Comparison of ENCODE assay signal across 23 cellular contexts in the genomic region with DNA sequence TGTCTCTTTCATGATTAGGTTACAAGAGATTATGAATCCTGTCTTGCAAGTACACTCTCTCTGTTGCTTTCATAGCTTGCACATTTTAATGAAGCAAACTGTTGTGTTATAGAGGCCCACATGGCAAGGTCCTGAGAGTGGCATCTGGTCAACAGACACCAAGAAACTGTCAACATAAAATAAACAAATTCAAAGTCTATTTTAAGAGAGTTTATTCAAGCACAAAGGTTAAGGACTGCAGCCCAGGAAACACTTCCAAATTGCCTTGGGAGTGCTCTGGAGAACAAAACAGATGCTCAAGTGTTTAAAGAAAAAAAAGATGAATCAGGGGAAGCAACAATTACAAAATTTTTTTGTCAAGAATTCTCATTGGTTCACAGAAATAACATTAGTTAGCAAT. TPM values are rescaled to one million over a fixed set of nuclear protein-coding genes. Genes with fewer than 3 reads are reported as not detected.
DNase-seq lines count a peak whose midpoint lies in the region; ATAC-seq and TF ChIP-seq lines count a peak whose summit lies in the region.
"Had no signal": no experiment of that assay in that cellular context is flagged by ENCODE, and none has a peak within 500 bp of the region (broad histone marks: within the 10 kb centered on the region; RNA-seq: fewer than 3 reads in every experiment).

No MANE protein-coding gene starts in this region.

- no peaks in the 10 kb centered on the region for H3K9me3 Mint-ChIP-seq in endodermal cell
- H3K9me3 Mint-ChIP-seq: CD4-positive, alpha-beta T cell had no signal

- no peaks in the 10 kb centered on the region for H3K36me3 ChIP-seq in endodermal cell (ENCODE audit: control insufficient read depth, insufficient read depth, low read length)
- no peaks in the 10 kb centered on the region for H3K36me3 ChIP-seq in mesenchymal stem cell (ENCODE audit: control insufficient read depth in 1 of 2, insufficient read depth in 2 of 2, low read depth in 1 of 2, low read length in 2 of 2)
- H3K36me3 ChIP-seq: SJCRH30 had no signal

- H3K4me2 ChIP-seq in mesenchymal stem cell (ENCODE audit: low read length, poor library complexity, severe bottlenecking), result no peak overlapping the region
- H3K4me2 ChIP-seq: BLaER1 had no signal

- H3K36me3 Mint-ChIP-seq in endodermal cell (ENCODE audit: low read depth), result peaks cover 23% of the 10 kb centered on the region

- H3K27ac ChIP-seq in endodermal cell (ENCODE audit: low read depth, low read length), result no peak overlapping the region
- H3K27ac ChIP-seq in mesenchymal stem cell (ENCODE audit: low read length, poor library complexity, severe bottlenecking), result no peak overlapping the region
- H3K27ac ChIP-seq: BLaER1, SJCRH30 had no signal

- H2BK15ac ChIP-seq in mesenchymal stem cell (ENCODE audit: low read depth, poor library complexity, severe bottlenecking), result no peak overlapping the region

- H3K23ac ChIP-seq in mesenchymal stem cell (ENCODE audit: low read length in 2 of 2), result no peak overlapping the region

- H3K4me1 Mint-ChIP-seq in endodermal cell, result peaks cover 7% of the 10 kb centered on the region

- H2BK120ac ChIP-seq in mesenchymal stem cell (ENCODE audit: low read depth, low read length), result no peak overlapping the region

- H2BK12ac ChIP-seq in mesenchymal stem cell (ENCODE audit: low read length in 2 of 2), result no peak overlapping the region

- no peak overlapping the region for H3K9ac ChIP-seq in endodermal cell (ENCODE audit: extremely low read depth, low read length, poor library complexity, severe bottlenecking)
- H3K9ac ChIP-seq in mesenchymal stem cell (ENCODE audit: low read length), result no peak overlapping the region
- H3K9ac ChIP-seq: BLaER1 had no signal

- no peak overlapping the region for H4K91ac ChIP-seq in mesenchymal stem cell (ENCODE audit: low read length)

- no peak overlapping the region for H2BK5ac ChIP-seq in mesenchymal stem cell (ENCODE audit: low read depth, low read length, poor library complexity, severe bottlenecking)

- no peaks in the 10 kb centered on the region for H3K27me3 ChIP-seq in endodermal cell (ENCODE audit: control insufficient read depth, insufficient read depth, low read length, poor library complexity, severe bottlenecking)
- H3K27me3 ChIP-seq in mesenchymal stem cell (ENCODE audit: control insufficient read depth in 1 of 2, insufficient read depth in 1 of 2, low read length in 2 of 2), result no peaks in the 10 kb centered on the region
- H3K27me3 ChIP-seq: BLaER1, SJCRH30 had no signal

- H3K4me3 ChIP-seq in HFF-Myc (replicated peaks; ENCODE audit: low read depth, low read length) (no peak overlapping the region), endodermal cell (ENCODE audit: low read length) (no peak overlapping the region), mesenchymal stem cell (ENCODE audit: insufficient read depth in 1 of 2, low read depth in 1 of 2, low read length in 2 of 2) (no peak overlapping the region)
- H3K4me3 ChIP-seq: BLaER1, GM12878, SJCRH30 had no signal

- no peak overlapping the region for H4K8ac ChIP-seq in mesenchymal stem cell (ENCODE audit: low read length)

- DNase-seq in AG09319 (ENCODE audit: extremely low read depth, low read depth) (peak; percentile 8), HFF-Myc (ENCODE audit: extremely low read depth, low read depth) (peak; percentile 63), endodermal cell (no peak), mesenchymal stem cell (peak; percentile 49), COLO668 (lab: John Stamatoyannopoulos, UW; ENCODE audit: unreplicated experiment) (no peak)
- DNase-seq in activated CD8-positive, alpha-beta memory T cell treated with anti-CD3 and anti-CD28 coated beads, Interleukin-2, amount 50 U/mL, for 4 hours, result no peak
- DNase-seq: Caco-2; CD4-positive, alpha-beta T cell; DND-41; KBM-7; MM.1S; NCI-H1092; NCI-H1436; NCI-H187 treated with DMSO at 0.1 percent for 48 hours; NCI-H2107; NCI-H345; NCI-H524 treated with DMSO at 0.1 percent for 48 hours; SJCRH30 had no signal

- no peak overlapping the region for H3K18ac ChIP-seq in mesenchymal stem cell (ENCODE audit: low read depth in 1 of 2, low read length in 2 of 2)

- H2AK5ac ChIP-seq in mesenchymal stem cell (ENCODE audit: low read length, severe bottlenecking), result no peak overlapping the region

- H3K4me3 Mint-ChIP-seq in endodermal cell, result no peak overlapping the region
- H3K4me3 Mint-ChIP-seq: CD4-positive, alpha-beta T cell had no signal

- H3K4me1 ChIP-seq in endodermal cell (ENCODE audit: control insufficient read depth, insufficient read depth, low read length) (peaks cover 2% of the 10 kb centered on the region), mesenchymal stem cell (ENCODE audit: control insufficient read depth, insufficient read depth, low read depth, low read length) (no peaks in the 10 kb centered on the region)
- H3K4me1 ChIP-seq: BLaER1, Caco-2, SJCRH30 had no signal

- H3K14ac ChIP-seq in mesenchymal stem cell (ENCODE audit: low read length in 2 of 2), result no peak overlapping the region

- H3K4ac ChIP-seq in mesenchymal stem cell (ENCODE audit: low read depth in 1 of 2, low read length in 2 of 2), result no peak overlapping the region

- no peak for ATAC-seq in GM21529 (IDR thresholded peaks at IDR 0.05; ENCODE audit: unreplicated experiment)
- no peak for ATAC-seq in HG02970 (IDR thresholded peaks at IDR 0.05; ENCODE audit: low FRiP score, unreplicated experiment)
- ATAC-seq: GM12878, HCT116 had no signal

- H3K79me1 ChIP-seq in mesenchymal stem cell (replicated peaks; ENCODE audit: low read length, poor library complexity, severe bottlenecking), result no peaks in the 10 kb centered on the region

- no peaks in the 10 kb centered on the region for H3K9me3 ChIP-seq in endodermal cell (ENCODE audit: control insufficient read depth, low read length)
- H3K9me3 ChIP-seq in mesenchymal stem cell (ENCODE audit: control insufficient read depth, low read length), result no peaks in the 10 kb centered on the region
- H3K9me3 ChIP-seq: BLaER1, Caco-2, SJCRH30 had no signal

- peak overlapping the region; percentile 11 for H3K27ac Mint-ChIP-seq in endodermal cell
- H3K27ac Mint-ChIP-seq: CD4-positive, alpha-beta T cell had no signal

- no peaks in the 10 kb centered on the region for H3K27me3 Mint-ChIP-seq in endodermal cell (ENCODE audit: insufficient read depth)
- H3K27me3 Mint-ChIP-seq: CD4-positive, alpha-beta T cell had no signal

- TF ChIP-seq CTCF in AG09319 (IDR thresholded peaks at IDR 0.05; ENCODE audit: low read depth, low read length) (no peak), HFF-Myc (IDR thresholded peaks at IDR 0.05; ENCODE audit: low read depth, low read length, missing control alignments) (no peak), endodermal cell (conservative IDR thresholded peaks at IDR 0.05) (no peak)

- no peak overlapping the region for H2AFZ ChIP-seq in mesenchymal stem cell (ENCODE audit: low read depth, low read length)

RNA-seq across cellular contexts. Expression of a gene that starts 54.7 kb away (rescaled TPM):
- total RNA-seq in endodermal cell, result 100 to 1,000 TPM; 234 to 273 TPM
- 116 TPM for polyA plus RNA-seq in endodermal cell (2013, experiment 1 of 2)
- polyA plus RNA-seq in endodermal cell (2013, experiment 2 of 2), result 98.1 TPM
- 491 TPM for polyA plus RNA-seq in mesenchymal stem cell (2013, experiment 1 of 2)
- 516 TPM for polyA plus RNA-seq in mesenchymal stem cell (2013, experiment 2 of 2)

Comparison
In these comparisons a context has a peak if more than half of its experiments do, and no peak if none do; other contexts are left out.
1. DNase-seq: peak in AG09319 (single experiment), HFF-Myc (single experiment) and mesenchymal stem cell (single experiment); none in endodermal cell (single experiment), activated CD8-positive, alpha-beta memory T cell treated with anti-CD3 and anti-CD28 coated beads, Interleukin-2, amount 50 U/mL, for 4 hours (single experiment) and COLO668 (single experiment).